In the genomic region with DNA sequence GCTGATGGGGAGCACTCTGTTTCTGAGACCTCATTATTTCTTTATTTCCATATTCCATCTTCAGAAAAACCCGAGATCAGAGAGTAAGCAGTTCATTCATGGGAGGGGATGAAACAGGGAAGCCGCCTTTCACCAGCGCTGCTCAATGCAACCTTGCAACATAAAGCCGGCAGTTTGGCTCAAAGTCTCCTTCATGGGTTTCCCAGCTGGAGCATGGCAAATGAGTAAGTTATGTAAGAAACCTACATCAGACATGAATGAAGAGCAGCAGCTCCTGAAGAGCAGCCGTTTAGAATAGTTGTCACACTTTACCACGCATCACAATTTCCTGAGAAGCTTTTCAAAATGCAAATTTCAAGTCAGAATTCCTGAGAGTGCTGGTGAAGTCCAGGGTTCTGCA, we compare ENCODE assay signal across 25 cellular contexts.
"Had no signal": no experiment of that assay in that cellular context is flagged by ENCODE, and none has a peak within 500 bp of the region (broad histone marks: within the 10 kb centered on the region; RNA-seq: fewer than 3 reads in every experiment).

No MANE protein-coding gene starts in this region.

- H3K4me3 ChIP-seq: colonic mucosa, heart left ventricle, left lung, lower lobe of right lung, neural progenitor cell, prostate gland, sigmoid colon, skin epidermis, thoracic aorta, transverse colon had no signal

- DNase-seq: cerebellar nuclear complex; colonic mucosa; dermis blood vessel endothelial cell; erythroblast; foreskin melanocyte; heart left ventricle; hippocampal formation; islet precursor cell; left lung; lower lobe of right lung; mesenchymal stem cell; midbrain; retina; sigmoid colon; stimulated activated CD4-positive, alpha-beta T cell treated with anti-CD3 and anti-CD28 coated beads, Interleukin-2, amount 100 ng/mL, for 24 hours; stimulated activated CD4-positive, alpha-beta T cell treated with anti-CD3 and anti-CD28 coated beads, Interleukin-4, amount 100 ng/mL, for 4 hours; stimulated activated naive B cell treated with anti-CD40 and anti-IgM and Interleukin-4, amounts not matched to agents 10 μg/mL and 1 μg/mL and 100 μg/mL, for 72 hours; stimulated activated naive CD8-positive, alpha-beta T cell treated with anti-CD3 and anti-CD28 coated beads, Interleukin-15, amount 100 ng/mL, for 72 hours; transverse colon had no signal

- H3K4me1 ChIP-seq: colonic mucosa, heart left ventricle, left lung, lower lobe of right lung, neural progenitor cell, parathyroid adenoma, prostate gland, transverse colon had no signal

- H3K79me2 ChIP-seq: parathyroid adenoma had no signal

- H3K27ac ChIP-seq: colonic mucosa, heart left ventricle, left lung, lower lobe of right lung, neural progenitor cell, parathyroid adenoma, prostate gland, sigmoid colon, skin epidermis, thoracic aorta, transverse colon had no signal

- H3K27me3 ChIP-seq: colonic mucosa, heart left ventricle, neural progenitor cell, sigmoid colon, transverse colon had no signal

- H3K36me3 ChIP-seq: colonic mucosa, heart left ventricle, left lung, lower lobe of right lung, neural progenitor cell, prostate gland, sigmoid colon, thoracic aorta, transverse colon had no signal

- H2AFZ ChIP-seq: neural progenitor cell, parathyroid adenoma had no signal

- ATAC-seq: heart left ventricle; left lung; lower lobe of right lung; natural killer cell treated with Interleukin-12 subunit alpha and Interleukin-12 subunit beta and Interleukin-15 and Interleukin-18, amount 100 ng/mL, for 72 hours; stimulated activated naive B cell treated with anti-CD40 and anti-IgM and Interleukin-4, amounts not matched to agents 10 μg/mL and 1 μg/mL and 100 μg/mL, for 72 hours; stimulated activated naive CD8-positive, alpha-beta T cell treated with anti-CD3 and anti-CD28 coated beads, Interleukin-15, amount 100 ng/mL, for 72 hours had no signal

- H3K4me2 ChIP-seq: neural progenitor cell had no signal

- H3K9me3 ChIP-seq: colonic mucosa, heart left ventricle, left lung, lower lobe of right lung, prostate gland, sigmoid colon, thoracic aorta, transverse colon had no signal

- H3K9ac ChIP-seq: neural progenitor cell, parathyroid adenoma had no signal
